ENCODE assay signal across 19 cellular contexts in the genomic region with DNA sequence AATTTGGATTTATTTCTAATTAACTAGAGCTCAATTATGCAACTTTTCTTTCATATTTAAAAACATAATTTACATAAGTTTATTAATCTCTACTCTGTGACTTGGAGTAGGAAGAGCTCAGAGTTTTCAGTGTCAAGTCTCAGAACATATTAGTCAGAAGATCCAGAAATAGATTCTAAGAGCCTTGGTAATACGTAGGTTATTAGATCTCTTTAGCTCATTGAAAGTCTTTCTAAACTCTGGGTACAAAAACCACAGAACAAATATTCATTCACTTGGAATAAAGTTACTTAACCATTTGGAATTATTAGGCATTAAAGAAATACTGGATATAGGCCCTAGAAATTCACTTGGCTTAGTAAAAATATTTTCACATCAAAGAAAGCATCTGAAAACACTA.
DNase-seq lines count a peak whose midpoint lies in the region; ATAC-seq and FAIRE-seq lines count a peak whose summit lies in the region.
"Had no signal": no experiment of that assay in that cellular context is flagged by ENCODE, and none has a peak within 500 bp of the region (broad histone marks: within the 10 kb centered on the region; RNA-seq: fewer than 3 reads in every experiment).

No MANE protein-coding gene starts in this region.

- no peaks in the 10 kb centered on the region for H3K9me3 ChIP-seq in adipocyte (ENCODE audit: control insufficient read depth, low read length)

- no peak for ATAC-seq in GM21723 (IDR thresholded peaks at IDR 0.05; ENCODE audit: unreplicated experiment)

- peaks cover 84% of the 10 kb centered on the region for H3K36me3 ChIP-seq in adipocyte (ENCODE audit: control insufficient read depth, insufficient read depth, low read length, severe bottlenecking)

- H3K4me3 ChIP-seq in adipocyte (ENCODE audit: low read length), result no peak overlapping the region

- DNase-seq in GM18507 (ENCODE audit: extremely low spot score, insufficient read length, low read depth) (no peak), adipocyte (ENCODE audit: low read depth) (no peak), iris pigment epithelial cell (ENCODE audit: low read depth) (peak; percentile 46), putamen (ENCODE audit: low spot score) (peak; percentile 54), NCI-H446 (lab: John Stamatoyannopoulos, UW) (no peak), midbrain (lab: John Stamatoyannopoulos, UW) (no peak)
- no peak for DNase-seq in activated naive CD4-positive, alpha-beta T cell (lab: John Stamatoyannopoulos, UW)
- DNase-seq: ACHN; CD4-positive, alpha-beta memory T cell; DMS153; DMS79 treated with DMSO at 0.1 percent for 48 hours; EL; HCEC 1CT; HFFc6 had no signal

- H3K4me1 ChIP-seq in adipocyte (ENCODE audit: control insufficient read depth, insufficient read depth, low read length), result peaks cover 20% of the 10 kb centered on the region

- peak overlapping the region; percentile 39 for H3K9ac ChIP-seq in adipocyte (ENCODE audit: low read length)

- peak; percentile 26 for FAIRE-seq in GM18507 (lab: Jason Lieb, UNC)
- FAIRE-seq: G401.6, GM12891, GM19239, H1 had no signal

- no peaks in the 10 kb centered on the region for H3K27me3 ChIP-seq in adipocyte (replicated peaks; ENCODE audit: control insufficient read depth, insufficient read depth, low read length)

Comparison
In these comparisons a context has a peak if more than half of its experiments do, and no peak if none do; other contexts are left out.
1. DNase-seq: peak in iris pigment epithelial cell (single experiment) and putamen (single experiment); none in GM18507 (single experiment), adipocyte (single experiment), NCI-H446 (0 of 2), midbrain (single experiment) and activated naive CD4-positive, alpha-beta T cell (0 of 4).